Comparison of ENCODE assay signal across 8 cellular contexts in genomic region chr13:102394158-102395053, GRCh38.
DNase-seq lines count a peak whose midpoint lies in the region; ATAC-seq and TF ChIP-seq lines count a peak whose summit lies in the region.

No MANE protein-coding gene starts in this region.

- peak overlapping the region; percentile 49 for H3K27ac ChIP-seq in cingulate gyrus (ENCODE audit: low read depth, low read length)

- peak; percentile 93 for ATAC-seq in HG02870 (IDR thresholded peaks at IDR 0.05; ENCODE audit: unreplicated experiment)

- in situ Hi-C loops in GM13976 (cut with MboI; ENCODE audit: low sequenced_read_pairs, unreplicated experiment), result no loop called here

- peak; percentile 98 for DNase-seq in GM13976 (ENCODE audit: low spot score)
- DNase-seq in NCI-H2081 (lab: John Stamatoyannopoulos, UW), result peak; percentile 91 to 94
- DNase-seq in activated CD4-positive, alpha-beta T cell treated with anti-CD3 and anti-CD28 coated beads for 24 hours (ENCODE audit: low read depth in 2 of 2), result peak; percentile 96 to 97
- DNase-seq in kidney glomerular epithelial cell (lab: John Stamatoyannopoulos, UW), result peak; percentile 58
- peak; percentile 97 for DNase-seq in stimulated activated CD4-positive, alpha-beta T cell treated with anti-CD3 and anti-CD28 coated beads, Interleukin-15, amount 100 ng/mL, for 24 hours
- DNase-seq in GF-D8 (lab: John Stamatoyannopoulos, UW), result no peak

- peak; percentile 34 for TF ChIP-seq CTCF in GM13976 (IDR thresholded peaks at IDR 0.05; ENCODE audit: borderline replicate concordance, control extremely low read depth, extremely low read depth, insufficient read depth, missing control alignments)
